Comparison of ENCODE assay signal across 24 cellular contexts in genomic region chr3:105429034-105429762, GRCh38.
DNase-seq lines count a peak whose midpoint lies in the region; ATAC-seq lines count a peak whose summit lies in the region.
"Had no signal": no experiment of that assay in that cellular context is flagged by ENCODE, and none has a peak within 500 bp of the region (broad histone marks: within the 10 kb centered on the region; RNA-seq: fewer than 3 reads in every experiment).

No MANE protein-coding gene starts in this region.

- no peak overlapping the region for H3K4me3 ChIP-seq in MG63
- H3K4me3 ChIP-seq: gastroesophageal sphincter, hepatocyte had no signal

- no peak for ATAC-seq in HG03565 (IDR thresholded peaks at IDR 0.05; ENCODE audit: unreplicated experiment)
- ATAC-seq: activated T-cell treated with anti-CD3 and anti-CD28 coated beads, Interleukin-2, amount 50 U/mL, for 72 hours; gastroesophageal sphincter; left colon; stimulated activated memory B cell treated with anti-CD40 and anti-IgM and Interleukin-4, amounts not matched to agents 10 μg/mL and 1 μg/mL and 100 μg/mL, for 72 hours had no signal

- no peaks in the 10 kb centered on the region for H3K36me3 ChIP-seq in MG63
- H3K36me3 ChIP-seq: brain microvascular endothelial cell, gastroesophageal sphincter had no signal

- no peaks in the 10 kb centered on the region for H3K9me3 ChIP-seq in MG63
- H3K9me3 ChIP-seq: gastroesophageal sphincter had no signal

- H3K27me3 ChIP-seq in MG63, result no peaks in the 10 kb centered on the region
- H3K27me3 ChIP-seq: brain microvascular endothelial cell, gastroesophageal sphincter, hepatocyte had no signal

- DNase-seq in DMS53 (lab: John Stamatoyannopoulos, UW), result peak; percentile 58
- no peak for DNase-seq in DMS53 treated with DMSO at 0.1 percent for 48 hours (lab: John Stamatoyannopoulos, UW; ENCODE audit: unreplicated experiment)
- DNase-seq in NCI-H774 (lab: John Stamatoyannopoulos, UW), result peak; percentile 7
- peak; percentile 4 for DNase-seq in hepatic stellate cell (ENCODE audit: low spot score)
- DNase-seq in MG63, result no peak
- DNase-seq in hypothalamus (lab: John Stamatoyannopoulos, UW), result no peak
- DNase-seq in GOT3 (lab: John Stamatoyannopoulos, UW), result no peak
- DNase-seq: activated CD4-positive, alpha-beta T cell treated with anti-CD3 and anti-CD28 coated beads, Interleukin-2, amount 50 U/mL, for 48 hours; activated CD4-positive, CD25-positive, alpha-beta regulatory T cell treated with anti-CD3 and anti-CD28 coated beads, Interleukin-2, amount 50 U/mL, for 72 hours; activated naive CD4-positive, alpha-beta T cell; activated T-cell treated with anti-CD3 and anti-CD28 coated beads, Interleukin-2, amount 50 U/mL, for 72 hours; brain microvascular endothelial cell; cerebellar nuclear complex; DND-41; left colon; NCI-H1694; nephron progenitor cell; NK-92 treated with Interleukin-12 subunit alpha and Interleukin-12 subunit beta, amount 100 ng/mL, for 24 hours; SIG-M5; substantia nigra had no signal

Comparison
In these comparisons a context has a peak if more than half of its experiments do, and no peak if none do; other contexts are left out.
1. DNase-seq: peak in DMS53 (single experiment), NCI-H774 (single experiment) and hepatic stellate cell (single experiment); none in DMS53 treated with DMSO at 0.1 percent for 48 hours (single experiment), MG63 (single experiment), hypothalamus (0 of 51) and GOT3 (single experiment).